1 cellular context compared by ENCODE assay signal in the genomic region with DNA sequence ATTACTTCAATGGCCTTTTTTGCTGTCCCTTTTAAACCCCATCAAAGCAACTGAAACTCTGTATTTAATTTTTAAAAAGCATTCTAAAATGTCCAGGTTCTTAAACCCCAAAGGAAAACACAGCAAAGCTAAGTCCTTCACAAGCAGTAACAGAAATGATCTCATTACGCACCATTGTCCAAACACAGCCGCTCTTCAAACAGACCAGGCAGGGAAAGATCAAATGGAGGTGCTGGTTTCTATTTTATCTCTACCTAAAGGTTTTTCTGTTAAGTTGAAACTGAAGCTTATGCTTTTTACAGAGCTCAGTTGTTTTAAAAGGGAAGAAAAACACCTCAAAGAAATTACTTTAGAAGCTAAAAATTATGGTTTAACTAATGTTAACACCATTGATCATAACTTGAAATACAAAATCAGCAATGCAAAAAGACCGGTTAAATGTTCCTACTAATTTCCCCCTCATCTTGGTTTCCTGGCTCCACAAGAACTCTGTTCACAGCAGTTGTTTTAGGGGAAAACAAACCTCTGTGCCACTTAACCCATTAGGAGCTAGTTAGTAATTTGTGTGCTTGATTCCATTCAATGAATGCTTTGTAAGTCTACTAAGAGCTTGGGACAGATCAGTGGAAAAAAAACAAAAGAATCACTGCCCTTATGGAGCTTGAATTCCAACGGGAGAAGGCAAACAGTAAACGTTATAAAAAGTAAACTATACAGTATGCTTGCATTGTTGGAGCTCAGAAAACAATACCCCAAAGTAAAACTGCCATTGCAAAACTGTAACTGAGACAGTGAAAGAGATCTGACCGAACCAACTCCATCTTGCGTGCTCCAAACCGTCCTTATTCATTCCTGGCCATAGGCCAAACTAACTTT.
TF ChIP-seq lines count a peak whose summit lies in the region.

No MANE protein-coding gene starts in this region.

TF ChIP-seq in K562, 482 proteins besides CTCF, POLR2A, EP300 and RAD21 (continued from another document and continues in another):
- no peak for TF ChIP-seq PBX2 (CRISPR knock-in tag; IDR thresholded peaks at IDR 0.05; ENCODE audit: low read depth)
- TF ChIP-seq PBX2 (tag; conservative IDR thresholded peaks at IDR 0.05; ENCODE audit: low read depth): peak; percentile 63
- no peak for TF ChIP-seq RCOR1 (IDR thresholded peaks at IDR 0.05; ENCODE audit: borderline replicate concordance in 1 of 2, low read depth in 2 of 2, low read length in 2 of 2)
- no peak for TF ChIP-seq RAD51 (IDR thresholded peaks at IDR 0.05; ENCODE audit: borderline replicate concordance, low read depth)
- TF ChIP-seq SMC3 (conservative IDR thresholded peaks at IDR 0.05; ENCODE audit: insufficient read depth, low read depth, low read length): no peak
- TF ChIP-seq RFX1 (IDR thresholded peaks at IDR 0.05): no peak
- TF ChIP-seq, protein P1, sequence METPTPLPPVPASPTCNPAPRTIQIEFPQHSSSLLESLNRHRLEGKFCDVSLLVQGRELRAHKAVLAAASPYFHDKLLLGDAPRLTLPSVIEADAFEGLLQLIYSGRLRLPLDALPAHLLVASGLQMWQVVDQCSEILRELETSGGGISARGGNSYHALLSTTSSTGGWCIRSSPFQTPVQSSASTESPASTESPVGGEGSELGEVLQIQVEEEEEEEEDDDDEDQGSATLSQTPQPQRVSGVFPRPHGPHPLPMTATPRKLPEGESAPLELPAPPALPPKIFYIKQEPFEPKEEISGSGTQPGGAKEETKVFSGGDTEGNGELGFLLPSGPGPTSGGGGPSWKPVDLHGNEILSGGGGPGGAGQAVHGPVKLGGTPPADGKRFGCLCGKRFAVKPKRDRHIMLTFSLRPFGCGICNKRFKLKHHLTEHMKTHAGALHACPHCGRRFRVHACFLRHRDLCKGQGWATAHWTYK (CRISPR knock-in tag; IDR thresholded peaks at IDR 0.05): peak; percentile 79
- TF ChIP-seq, protein P2, sequence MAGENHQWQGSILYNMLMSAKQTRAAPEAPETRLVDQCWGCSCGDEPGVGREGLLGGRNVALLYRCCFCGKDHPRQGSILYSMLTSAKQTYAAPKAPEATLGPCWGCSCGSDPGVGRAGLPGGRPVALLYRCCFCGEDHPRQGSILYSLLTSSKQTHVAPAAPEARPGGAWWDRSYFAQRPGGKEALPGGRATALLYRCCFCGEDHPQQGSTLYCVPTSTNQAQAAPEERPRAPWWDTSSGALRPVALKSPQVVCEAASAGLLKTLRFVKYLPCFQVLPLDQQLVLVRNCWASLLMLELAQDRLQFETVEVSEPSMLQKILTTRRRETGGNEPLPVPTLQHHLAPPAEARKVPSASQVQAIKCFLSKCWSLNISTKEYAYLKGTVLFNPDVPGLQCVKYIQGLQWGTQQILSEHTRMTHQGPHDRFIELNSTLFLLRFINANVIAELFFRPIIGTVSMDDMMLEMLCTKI (IDR thresholded peaks at IDR 0.05; ENCODE audit: partially characterized antibody): no peak
- peak; percentile 94 for TF ChIP-seq MECOM (CRISPR knock-in tag; IDR thresholded peaks at IDR 0.05)
- no peak for TF ChIP-seq ZNF384 (IDR thresholded peaks at IDR 0.05; ENCODE audit: low read depth, low read length)
- TF ChIP-seq NFIX (CRISPR knock-in tag; IDR thresholded peaks at IDR 0.05; ENCODE audit: low read depth): 0 out of 2 replicates have a peak, but pooled peaks have one; percentile 55
- peak; percentile 94 for TF ChIP-seq DDX20 (tag; IDR thresholded peaks at IDR 0.05; ENCODE audit: low read depth)
- TF ChIP-seq MCM3 (IDR thresholded peaks at IDR 0.05): no peak
- no peak for TF ChIP-seq MYNN (IDR thresholded peaks at IDR 0.05)
- TF ChIP-seq MYNN (CRISPR knock-in tag; IDR thresholded peaks at IDR 0.05): no peak
- no peak for TF ChIP-seq CEBPZ (IDR thresholded peaks at IDR 0.05; ENCODE audit: borderline replicate concordance, low read depth, low read length)
- TF ChIP-seq MLLT1 (IDR thresholded peaks at IDR 0.05): no peak
- TF ChIP-seq HINFP (tag; conservative IDR thresholded peaks at IDR 0.05; ENCODE audit: low read depth): peak; percentile 91
- TF ChIP-seq PTRF (tag; IDR thresholded peaks at IDR 0.05): peak; percentile 96
- peak; percentile 97 for TF ChIP-seq SMAD4 (CRISPR knock-in tag; conservative IDR thresholded peaks at IDR 0.05)
- TF ChIP-seq NRF1 (conservative IDR thresholded peaks at IDR 0.05 in 1 of 2, IDR thresholded peaks at IDR 0.05 in 1 of 2): no peak
- no peak for TF ChIP-seq ZNF143 (CRISPR knock-in tag; IDR thresholded peaks at IDR 0.05)
- TF ChIP-seq ADNP (tag; IDR thresholded peaks at IDR 0.05): no peak
- peak; percentile 83 for TF ChIP-seq TAF7 (tag; IDR thresholded peaks at IDR 0.05)
- TF ChIP-seq ZFP36 (IDR thresholded peaks at IDR 0.05; ENCODE audit: low read depth, low read length, partially characterized antibody): no peak
- TF ChIP-seq RHOXF2B (CRISPR knock-in tag; conservative IDR thresholded peaks at IDR 0.05): 0 out of 2 replicates have a peak, but pooled peaks have one; percentile 79
- peak; percentile 59; the same call in 1 of the 2 replicates for TF ChIP-seq ZNF707 (CRISPR knock-in tag; conservative IDR thresholded peaks at IDR 0.05)
- TF ChIP-seq PATZ1 (CRISPR knock-in tag; IDR thresholded peaks at IDR 0.05; ENCODE audit: borderline replicate concordance): peak; percentile 83; the same call in 1 of the 2 replicates
- TF ChIP-seq, protein P3, sequence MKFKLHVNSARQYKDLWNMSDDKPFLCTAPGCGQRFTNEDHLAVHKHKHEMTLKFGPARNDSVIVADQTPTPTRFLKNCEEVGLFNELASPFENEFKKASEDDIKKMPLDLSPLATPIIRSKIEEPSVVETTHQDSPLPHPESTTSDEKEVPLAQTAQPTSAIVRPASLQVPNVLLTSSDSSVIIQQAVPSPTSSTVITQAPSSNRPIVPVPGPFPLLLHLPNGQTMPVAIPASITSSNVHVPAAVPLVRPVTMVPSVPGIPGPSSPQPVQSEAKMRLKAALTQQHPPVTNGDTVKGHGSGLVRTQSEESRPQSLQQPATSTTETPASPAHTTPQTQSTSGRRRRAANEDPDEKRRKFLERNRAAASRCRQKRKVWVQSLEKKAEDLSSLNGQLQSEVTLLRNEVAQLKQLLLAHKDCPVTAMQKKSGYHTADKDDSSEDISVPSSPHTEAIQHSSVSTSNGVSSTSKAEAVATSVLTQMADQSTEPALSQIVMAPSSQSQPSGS (CRISPR knock-in tag; IDR thresholded peaks at IDR 0.05): no peak
- TF ChIP-seq POLR2H (tag; IDR thresholded peaks at IDR 0.05; ENCODE audit: low read depth): peak; percentile 44; the same call in 1 of the 2 replicates
